ENCODE assay signal across 8 cellular contexts in the genomic region with DNA sequence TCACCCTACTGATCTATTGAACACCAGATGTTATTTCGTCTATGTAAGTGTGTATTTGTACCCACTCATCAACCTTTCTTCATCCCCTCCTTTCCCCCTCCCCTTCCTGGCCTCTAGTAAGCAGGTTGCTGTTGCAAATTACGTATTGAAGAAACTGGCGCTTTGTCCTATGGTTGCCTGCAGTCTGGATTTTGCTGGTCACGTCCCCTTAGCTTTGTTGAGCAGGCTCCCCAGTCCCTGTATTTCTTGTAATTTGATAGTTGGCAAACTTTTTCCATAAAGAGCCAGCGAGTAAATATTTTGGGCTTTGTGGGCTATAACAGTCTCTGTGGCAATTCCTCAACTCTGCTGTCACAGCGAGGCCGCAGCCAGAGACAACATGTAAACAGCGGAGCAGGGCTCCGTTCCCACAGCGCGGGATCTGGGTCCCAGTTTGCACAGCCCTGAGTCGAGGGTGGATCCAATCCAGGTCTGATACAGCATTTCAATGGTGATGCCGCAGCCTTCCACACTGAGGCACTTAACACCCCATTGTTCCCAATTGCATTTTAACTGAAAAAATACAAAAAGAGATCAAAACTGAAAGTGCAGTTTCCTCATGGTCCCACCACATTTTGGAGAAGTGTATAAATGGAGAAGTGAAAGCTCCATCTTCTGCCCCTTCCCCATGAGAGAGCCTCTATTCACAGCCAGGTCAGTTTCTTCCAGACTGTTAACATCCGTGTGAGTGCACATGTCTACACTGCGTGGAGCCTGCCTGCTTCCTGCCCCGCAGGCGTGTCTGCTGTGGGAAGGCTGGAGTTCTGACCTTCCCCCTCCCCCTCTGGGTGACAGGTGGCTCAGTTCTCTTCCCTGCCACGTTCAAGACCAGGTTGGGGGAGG.
A peak's percentile ranks its signal among the peaks of the same experiment; 100 is the strongest.
DNase-seq lines count a peak whose midpoint lies in the region; ATAC-seq and TF ChIP-seq lines count a peak whose summit lies in the region.

No MANE protein-coding gene starts in this region.

- H3K27me3 ChIP-seq in adrenal gland (no peaks in the 10 kb centered on the region), subcutaneous abdominal adipose tissue (ENCODE audit: control insufficient read depth in 5 of 5, insufficient read depth in 4 of 5, low read length in 5 of 5) (peaks cover 0 to 3% (median 0%) of the 10 kb centered on the region in 5 donors)

- WGBS in adrenal gland, 4 donors: 27 to 33% (median 30%) methylated on average over 16 to 18 of the region's 18 CpGs

- TF ChIP-seq CTCF in adrenal gland (IDR thresholded peaks at IDR 0.05): no peak

- H3K4me3 ChIP-seq in adrenal gland (peak overlapping the region in 1 of 4 donors; percentile 39), subcutaneous abdominal adipose tissue (ENCODE audit: low read depth in 1 of 5, low read length in 5 of 5) (peak overlapping the region; percentile 36 to 66 (median 52))

- H3K9me3 ChIP-seq in adrenal gland (replicated peaks in 1 of 3) (no peaks in the 10 kb centered on the region), subcutaneous abdominal adipose tissue (ENCODE audit: control insufficient read depth in 5 of 5, low read length in 5 of 5) (no peaks in the 10 kb centered on the region)

- peak overlapping the region; percentile 16 to 47 (median 35) for H3K9ac ChIP-seq in subcutaneous abdominal adipose tissue (ENCODE audit: low read length in 5 of 5)

- H3K4me1 ChIP-seq in adrenal gland (replicated peaks in 1 of 2) (peaks cover 3 to 17% of the 10 kb centered on the region in 2 donors), subcutaneous abdominal adipose tissue (ENCODE audit: control insufficient read depth in 5 of 5, insufficient read depth in 5 of 5, low read length in 5 of 5) (peaks cover 3 to 24% (median 23%) of the 10 kb centered on the region in 5 donors)

- DNase-seq in GDM1 (lab: John Stamatoyannopoulos, UW): peak; percentile 60
- peak; percentile 90 for DNase-seq in KG1 (lab: John Stamatoyannopoulos, UW)
- peak; percentile 30 to 61 (median 41) for DNase-seq in adrenal gland
- peak; percentile 47 to 50 for DNase-seq in left colon
- DNase-seq in stimulated activated CD8-positive, alpha-beta memory T cell treated with anti-CD3 and anti-CD28 coated beads, Interleukin-4, amount 100 ng/mL, for 48 hours: no peak
- no peak for DNase-seq in NCI-H1930 (lab: John Stamatoyannopoulos, UW)

- peak in 1 of 2 donors; percentile 7 for TF ChIP-seq POLR2A in adrenal gland (IDR thresholded peaks at IDR 0.05)

- peak; percentile 42 for ATAC-seq in left colon
- ATAC-seq in HG03095 (IDR thresholded peaks at IDR 0.05; ENCODE audit: unreplicated experiment): no peak

- H3K36me3 ChIP-seq in adrenal gland (replicated peaks in 1 of 2) (no peaks in the 10 kb centered on the region), subcutaneous abdominal adipose tissue (ENCODE audit: control insufficient read depth in 5 of 5, insufficient read depth in 5 of 5, low read length in 5 of 5) (no peaks in the 10 kb centered on the region)

- intact Hi-C loops in adrenal gland (cut with DNase I): loop anchor here in 1 of 2 donors (10.0 kb wide), 1 partner anchor 207 kb away; no protein-coding TSS in a partner anchor
- intact Hi-C loops in left colon (cut with DNase I, micrococcal nuclease): no loop called here

- H3K27ac ChIP-seq in adrenal gland (peak overlapping the region in 2 of 5 donors; percentile 48 to 74), subcutaneous abdominal adipose tissue (ENCODE audit: low read depth, low read length) (peak overlapping the region; percentile 9)

Comparison
In these comparisons a context has a peak if more than half of its experiments do, and no peak if none do; other contexts are left out.
1. DNase-seq: peak in GDM1 (single experiment), KG1 (single experiment), adrenal gland (7 of 7) and left colon (2 of 2); none in stimulated activated CD8-positive, alpha-beta memory T cell treated with anti-CD3 and anti-CD28 coated beads, Interleukin-4, amount 100 ng/mL, for 48 hours (single experiment) and NCI-H1930 (0 of 2).